In genomic region chr21:42209801-42210479, GRCh38 we compare ENCODE assay signal across 24 cellular contexts. TPM values are rescaled to one million over a fixed set of nuclear protein-coding genes. Genes with fewer than 3 reads are reported as not detected.
DNase-seq lines count a peak whose midpoint lies in the region; ATAC-seq and TF ChIP-seq lines count a peak whose summit lies in the region.
"Had no signal": no experiment of that assay in that cellular context is flagged by ENCODE, and none has a peak within 500 bp of the region (broad histone marks: within the 10 kb centered on the region; RNA-seq: fewer than 3 reads in every experiment).

No MANE protein-coding gene starts in this region.

- TF ChIP-seq POLR2A in testis (IDR thresholded peaks at IDR 0.05) = no peak

- no peaks in the 10 kb centered on the region for H3K36me3 Mint-ChIP-seq in activated naive CD4-positive, alpha-beta T cell treated with anti-CD3 and anti-CD28 coated beads, Interleukin-2, amount 10 ng/mL, durations not matched to agents 7 days and 5 days
- H3K36me3 Mint-ChIP-seq in activated naive CD4-positive, alpha-beta T cell treated with anti-CD3 and anti-CD28 coated beads, Interleukin-2, amount 50 U/mL, for 72 hours = no peaks in the 10 kb centered on the region
- no peaks in the 10 kb centered on the region for H3K36me3 Mint-ChIP-seq in type B pancreatic cell
- H3K36me3 Mint-ChIP-seq: neural progenitor cell had no signal

- H3K4me3 ChIP-seq in NT2/D1 (ENCODE audit: insufficient read length, low read depth) = no peak overlapping the region
- H3K4me3 ChIP-seq in testis = no peak overlapping the region
- H3K4me3 ChIP-seq: neural progenitor cell, PC-9, prostate gland, vagina had no signal

- TF ChIP-seq CTCF in type B pancreatic cell (conservative IDR thresholded peaks at IDR 0.05) (no peak), testis (IDR thresholded peaks at IDR 0.05) (no peak)

- peaks cover 36% of the 10 kb centered on the region for H3K27me3 Mint-ChIP-seq in activated naive CD4-positive, alpha-beta T cell treated with anti-CD3 and anti-CD28 coated beads, Interleukin-2, amount 10 ng/mL, durations not matched to agents 7 days and 5 days
- peaks cover 9% of the 10 kb centered on the region for H3K27me3 Mint-ChIP-seq in type B pancreatic cell
- H3K27me3 Mint-ChIP-seq: activated B cell treated with CpG ODN at 0.5 μM for 24 hours; activated naive CD4-positive, alpha-beta T cell treated with anti-CD3 and anti-CD28 coated beads, Interleukin-2, amount 50 U/mL, for 24 hours had no signal

- H3K4me1 Mint-ChIP-seq in activated naive CD4-positive, alpha-beta T cell treated with anti-CD3 and anti-CD28 coated beads, Interleukin-2, amount 10 ng/mL, durations not matched to agents 7 days and 5 days = no peaks in the 10 kb centered on the region
- peaks cover 27% of the 10 kb centered on the region for H3K4me1 Mint-ChIP-seq in type B pancreatic cell (ENCODE audit: unreplicated experiment)
- H3K4me1 Mint-ChIP-seq: activated B cell treated with CpG ODN at 0.5 μM for 24 hours; activated CD4-positive, alpha-beta memory T cell treated with anti-CD3 and anti-CD28 coated beads, Interleukin-2, amount 10 ng/mL, durations not matched to agents 7 days and 5 days; activated naive CD4-positive, alpha-beta T cell treated with anti-CD3 and anti-CD28 coated beads, Interleukin-2, amount 50 U/mL, for 24 hours had no signal

- H3K9me3 ChIP-seq in NT2/D1 (ENCODE audit: insufficient read depth, low read length) = peaks cover 5% of the 10 kb centered on the region; the same call in 1 of the 2 replicates
- no peaks in the 10 kb centered on the region for H3K9me3 ChIP-seq in testis
- H3K9me3 ChIP-seq: prostate gland, vagina had no signal

- ATAC-seq in activated naive CD4-positive, alpha-beta T cell treated with anti-CD3 and anti-CD28 coated beads, Interleukin-2, amount 50 U/mL, for 72 hours = no peak
- peak; percentile 14 for ATAC-seq in esophagus mucosa
- ATAC-seq in left lobe of liver = no peak

- CTCF ChIA-PET in activated naive CD4-positive, alpha-beta T cell treated with anti-CD3 and anti-CD28 coated beads, Interleukin-2, amount 10 ng/mL, durations not matched to agents 7 days and 5 days (lab: Charles Lee) = interaction anchor here (1.2 kb wide), 2 partner anchors 49 to 50 kb away, joined by 3 read pairs; no protein-coding TSS in a partner anchor

- intact Hi-C loops in testis (cut with DNase I; ENCODE audit: low total_unique reads) = no loop called here

- no peak for DNase-seq in activated naive CD4-positive, alpha-beta T cell treated with anti-CD3 and anti-CD28 coated beads, Interleukin-2, amount 10 ng/mL, durations not matched to agents 7 days and 5 days
- DNase-seq in activated naive CD4-positive, alpha-beta T cell treated with anti-CD3 and anti-CD28 coated beads, Interleukin-2, amount 50 U/mL, for 72 hours (ENCODE audit: low spot score in 2 of 2) = no peak
- peak; percentile 13 for DNase-seq in NT2/D1 (ENCODE audit: low read depth, low spot score)
- peak; percentile 49 for DNase-seq in type B pancreatic cell (ENCODE audit: extremely low spot score, unreplicated experiment)
- no peak for DNase-seq in testis
- no peak for DNase-seq in left lobe of liver (ENCODE audit: low spot score)
- DNase-seq in GM19240 (ENCODE audit: insufficient read length, low spot score) = no peak
- DNase-seq: ACHN; activated B cell treated with CpG ODN at 0.5 μM for 24 hours; activated CD4-positive, alpha-beta memory T cell treated with anti-CD3 and anti-CD28 coated beads, Interleukin-2, amount 10 ng/mL, durations not matched to agents 7 days and 5 days; Karpas-422; NCI-H1048; NCI-H2171 treated with DMSO at 0.1 percent for 48 hours; NCI-H82; PC-9; small intestine; stimulated activated CD4-positive, alpha-beta T cell treated with anti-CD3 and anti-CD28 coated beads, Interleukin-4, amount 100 ng/mL, for 1 hour; T-helper 9 cell had no signal

- H3K27me3 ChIP-seq in NT2/D1 (ENCODE audit: insufficient read depth, insufficient read length) (peaks cover 5% of the 10 kb centered on the region), testis (no peaks in the 10 kb centered on the region)
- H3K27me3 ChIP-seq: neural progenitor cell, vagina had no signal

- H3K27ac Mint-ChIP-seq in activated naive CD4-positive, alpha-beta T cell treated with anti-CD3 and anti-CD28 coated beads, Interleukin-2, amount 10 ng/mL, durations not matched to agents 7 days and 5 days = peak overlapping the region; percentile 30
- H3K27ac Mint-ChIP-seq in activated naive CD4-positive, alpha-beta T cell treated with anti-CD3 and anti-CD28 coated beads, Interleukin-2, amount 50 U/mL, for 72 hours = peak overlapping the region in 1 of 2 donors; percentile 19
- peak overlapping the region; percentile 31 for H3K27ac Mint-ChIP-seq in type B pancreatic cell
- H3K27ac Mint-ChIP-seq: activated B cell treated with CpG ODN at 0.5 μM for 24 hours; activated CD4-positive, alpha-beta memory T cell treated with anti-CD3 and anti-CD28 coated beads, Interleukin-2, amount 10 ng/mL, durations not matched to agents 7 days and 5 days; activated naive CD4-positive, alpha-beta T cell treated with anti-CD3 and anti-CD28 coated beads, Interleukin-2, amount 50 U/mL, for 24 hours; neural progenitor cell had no signal

- no peak overlapping the region for H3K4me3 Mint-ChIP-seq in activated naive CD4-positive, alpha-beta T cell treated with anti-CD3 and anti-CD28 coated beads, Interleukin-2, amount 10 ng/mL, durations not matched to agents 7 days and 5 days
- H3K4me3 Mint-ChIP-seq in type B pancreatic cell = no peak overlapping the region
- H3K4me3 Mint-ChIP-seq: activated B cell treated with CpG ODN at 0.5 μM for 24 hours; activated CD4-positive, alpha-beta memory T cell treated with anti-CD3 and anti-CD28 coated beads, Interleukin-2, amount 10 ng/mL, durations not matched to agents 7 days and 5 days; activated naive CD4-positive, alpha-beta T cell treated with anti-CD3 and anti-CD28 coated beads, Interleukin-2, amount 50 U/mL, for 24 hours; neural progenitor cell had no signal

- no peaks in the 10 kb centered on the region for H3K9me3 Mint-ChIP-seq in activated naive CD4-positive, alpha-beta T cell treated with anti-CD3 and anti-CD28 coated beads, Interleukin-2, amount 10 ng/mL, durations not matched to agents 7 days and 5 days
- no peaks in the 10 kb centered on the region for H3K9me3 Mint-ChIP-seq in activated naive CD4-positive, alpha-beta T cell treated with anti-CD3 and anti-CD28 coated beads, Interleukin-2, amount 50 U/mL, for 72 hours
- peaks cover 16% of the 10 kb centered on the region for H3K9me3 Mint-ChIP-seq in type B pancreatic cell
- H3K9me3 Mint-ChIP-seq: activated B cell treated with CpG ODN at 0.5 μM for 24 hours; activated CD4-positive, alpha-beta memory T cell treated with anti-CD3 and anti-CD28 coated beads, Interleukin-2, amount 10 ng/mL, durations not matched to agents 7 days and 5 days; activated naive CD4-positive, alpha-beta T cell treated with anti-CD3 and anti-CD28 coated beads, Interleukin-2, amount 50 U/mL, for 24 hours had no signal

- no peak overlapping the region for H3K27ac ChIP-seq in testis
- H3K27ac ChIP-seq: C4-2B, neural progenitor cell, PC-9, prostate gland, vagina had no signal

- H3K36me3 ChIP-seq in NT2/D1 (ENCODE audit: insufficient read depth, insufficient read length, low read length) (no peaks in the 10 kb centered on the region), testis (ENCODE audit: low read depth, missing control alignments) (no peaks in the 10 kb centered on the region)
- H3K36me3 ChIP-seq: neural progenitor cell, prostate gland, vagina had no signal

- peaks cover 10% of the 10 kb centered on the region for H3K4me1 ChIP-seq in NT2/D1 (ENCODE audit: insufficient read depth, insufficient read length)
- H3K4me1 ChIP-seq in testis = no peaks in the 10 kb centered on the region
- H3K4me1 ChIP-seq: prostate gland, vagina had no signal

- 80 to 81% methylated on average over 11 of the region's 11 CpGs for WGBS in testis, 2 donors

- H3K9ac ChIP-seq in NT2/D1 (ENCODE audit: insufficient read length, low read depth) = no peak overlapping the region
- H3K9ac ChIP-seq: neural progenitor cell had no signal

RNA-seq across cellular contexts. Expression of gene ABCG1, which starts 9.0 kb away (rescaled TPM):
- 10 to 100 TPM; 15.4 to 24.4 TPM for total RNA-seq in activated naive CD4-positive, alpha-beta T cell treated with anti-CD3 and anti-CD28 coated beads, Interleukin-2, amount 50 U/mL, for 72 hours
- total RNA-seq in esophagus mucosa = 4.2 TPM
- total RNA-seq in type B pancreatic cell (ENCODE audit: low replicate concordance) = 6.2 and 8.4 TPM in 2 replicates
- total RNA-seq in testis = 1 to 10 TPM; 4.6 to 5.9 TPM
- polyA plus RNA-seq in testis (ENCODE audit: insufficient read depth, low read depth, low replicate concordance) = 5.1 TPM
- 4.7 TPM for total RNA-seq in left lobe of liver

Comparison
In these comparisons a context has a peak if more than half of its experiments do, and no peak if none do; other contexts are left out.
1. DNase-seq: peak in NT2/D1 (single experiment) and type B pancreatic cell (single experiment); none in activated naive CD4-positive, alpha-beta T cell treated with anti-CD3 and anti-CD28 coated beads, Interleukin-2, amount 10 ng/mL, durations not matched to agents 7 days and 5 days (single experiment), activated naive CD4-positive, alpha-beta T cell treated with anti-CD3 and anti-CD28 coated beads, Interleukin-2, amount 50 U/mL, for 72 hours (0 of 2), testis (single experiment), left lobe of liver (single experiment) and GM19240 (single experiment).